Comparison of ENCODE assay signal across 25 cellular contexts in genomic region chr10:85971494-85971893, GRCh38.
"Had no signal": no experiment of that assay in that cellular context is flagged by ENCODE, and none has a peak within 500 bp of the region (broad histone marks: within the 10 kb centered on the region; RNA-seq: fewer than 3 reads in every experiment).

No MANE protein-coding gene starts in this region.

- H3K27ac Mint-ChIP-seq: dendritic cell treated with granulocyte-macrophage colony-stimulating factor and Interleukin-4, amounts not matched to agents 40 ng/mL and 50 ng/mL, for 4 days; effector memory CD8-positive, alpha-beta T cell had no signal

- H3K9me3 Mint-ChIP-seq: effector memory CD8-positive, alpha-beta T cell had no signal

- H3K27ac ChIP-seq: colonic mucosa, coronary artery, dorsolateral prefrontal cortex, epithelial cell of prostate, esophagus muscularis mucosa, esophagus squamous epithelium, foreskin keratinocyte, gastrocnemius medialis, gastroesophageal sphincter, heart left ventricle, heart right ventricle, hepatocyte had no signal

- H3K27me3 Mint-ChIP-seq: dendritic cell treated with granulocyte-macrophage colony-stimulating factor and Interleukin-4, amounts not matched to agents 40 ng/mL and 50 ng/mL, for 4 days; effector memory CD8-positive, alpha-beta T cell had no signal

- H3K4me1 ChIP-seq: colonic mucosa, esophagus muscularis mucosa, esophagus squamous epithelium, gastrocnemius medialis, gastroesophageal sphincter, heart left ventricle, heart right ventricle had no signal

- H3K4me3 ChIP-seq: colonic mucosa, coronary artery, dorsolateral prefrontal cortex, esophagus muscularis mucosa, esophagus squamous epithelium, gastrocnemius medialis, gastroesophageal sphincter, heart left ventricle, heart right ventricle, hepatocyte had no signal

- DNase-seq: colonic mucosa; cortex of kidney; dermis blood vessel endothelial cell; dorsolateral prefrontal cortex; effector CD4-positive, alpha-beta T cell; effector CD8-positive, alpha-beta T cell; effector memory CD4-positive, alpha-beta T cell; effector memory CD8-positive, alpha-beta T cell; erythroblast; esophagus squamous epithelium; foreskin fibroblast; foreskin keratinocyte; foreskin melanocyte; gastrocnemius medialis; glutamatergic neuron; head of caudate nucleus; heart left ventricle; heart right ventricle had no signal

- ATAC-seq: effector memory CD8-positive, alpha-beta T cell; esophagus mucosa; foreskin keratinocyte; gastrocnemius medialis; gastroesophageal sphincter; heart left ventricle; heart right ventricle had no signal

- H3K9me3 ChIP-seq: colonic mucosa had no signal

- H3K4me3 Mint-ChIP-seq: dendritic cell treated with granulocyte-macrophage colony-stimulating factor and Interleukin-4, amounts not matched to agents 40 ng/mL and 50 ng/mL, for 4 days; effector memory CD8-positive, alpha-beta T cell had no signal

- H3K27me3 ChIP-seq: colonic mucosa, dorsolateral prefrontal cortex, esophagus muscularis mucosa, esophagus squamous epithelium, foreskin keratinocyte, gastrocnemius medialis, gastroesophageal sphincter, heart left ventricle, heart right ventricle, hepatocyte had no signal

- H3K36me3 ChIP-seq: colonic mucosa, esophagus muscularis mucosa, esophagus squamous epithelium, gastrocnemius medialis, gastroesophageal sphincter, heart left ventricle, heart right ventricle had no signal
